10 cellular contexts compared by ENCODE assay signal in genomic region chr10:122163182-122164027, GRCh38.
DNase-seq lines count a peak whose midpoint lies in the region; ATAC-seq and TF ChIP-seq lines count a peak whose summit lies in the region.
"Had no signal": no experiment of that assay in that cellular context is flagged by ENCODE, and none has a peak within 500 bp of the region (broad histone marks: within the 10 kb centered on the region; RNA-seq: fewer than 3 reads in every experiment).

No MANE protein-coding gene starts in this region.

- TF ChIP-seq POLR2A in suprapubic skin (IDR thresholded peaks at IDR 0.05): no peak

- peaks cover 53% of the 10 kb centered on the region for H3K27me3 Mint-ChIP-seq in activated T-helper 17 cell treated with anti-CD3 and anti-CD28 coated beads, Interleukin-2, amount 50 U/mL, for 72 hours

- H3K4me3 Mint-ChIP-seq in activated T-helper 17 cell treated with anti-CD3 and anti-CD28 coated beads, Interleukin-2, amount 50 U/mL, for 72 hours: peak overlapping the region; percentile 14
- H3K4me3 Mint-ChIP-seq: dendritic cell treated with granulocyte-macrophage colony-stimulating factor and Interleukin-4, amounts not matched to agents 40 ng/mL and 50 ng/mL, for 4 days had no signal

- no peaks in the 10 kb centered on the region for H3K9me3 ChIP-seq in suprapubic skin

- no peak overlapping the region for H3K27ac ChIP-seq in suprapubic skin
- H3K27ac ChIP-seq: 22Rv1 had no signal

- H3K4me1 Mint-ChIP-seq in activated T-helper 17 cell treated with anti-CD3 and anti-CD28 coated beads, Interleukin-2, amount 50 U/mL, for 72 hours: no peaks in the 10 kb centered on the region

- peaks cover 15% of the 10 kb centered on the region for H3K36me3 ChIP-seq in suprapubic skin

- H3K4me1 ChIP-seq in suprapubic skin: peaks cover 18% of the 10 kb centered on the region

- H3K4me3 ChIP-seq in suprapubic skin: peak overlapping the region; percentile 50

- H3K27ac Mint-ChIP-seq in activated T-helper 17 cell treated with anti-CD3 and anti-CD28 coated beads, Interleukin-2, amount 50 U/mL, for 72 hours: no peak overlapping the region
- H3K27ac Mint-ChIP-seq: dendritic cell treated with granulocyte-macrophage colony-stimulating factor and Interleukin-4, amounts not matched to agents 40 ng/mL and 50 ng/mL, for 4 days had no signal

- DNase-seq in DMS 273 (lab: John Stamatoyannopoulos, UW; ENCODE audit: unreplicated experiment) (peak; percentile 71), DMS 273 treated with DMSO at 0.1 percent for 48 hours (lab: John Stamatoyannopoulos, UW) (no peak), iPS-NIHi7 (ENCODE audit: extremely low spot score) (peak; percentile 81), suprapubic skin (ENCODE audit: low spot score in 2 of 2) (no peak), GDM1 (lab: John Stamatoyannopoulos, UW) (no peak), globus pallidus (ENCODE audit: low spot score) (no peak)
- DNase-seq in effector CD8-positive, alpha-beta T cell (lab: John Stamatoyannopoulos, UW): no peak

- WGBS in suprapubic skin: 33% methylated on average over 6 of the region's 90 CpGs

- no peak for ATAC-seq in activated T-helper 17 cell treated with anti-CD3 and anti-CD28 coated beads, Interleukin-2, amount 50 U/mL, for 72 hours (replicated peaks)

- TF ChIP-seq CTCF in suprapubic skin (IDR thresholded peaks at IDR 0.05): no peak

- no peaks in the 10 kb centered on the region for H3K36me3 Mint-ChIP-seq in activated T-helper 17 cell treated with anti-CD3 and anti-CD28 coated beads, Interleukin-2, amount 50 U/mL, for 72 hours (ENCODE audit: low read depth)

- TF ChIP-seq EP300 in suprapubic skin (IDR thresholded peaks at IDR 0.05): no peak

- no peaks in the 10 kb centered on the region for H3K9me3 Mint-ChIP-seq in activated T-helper 17 cell treated with anti-CD3 and anti-CD28 coated beads, Interleukin-2, amount 50 U/mL, for 72 hours
- H3K9me3 Mint-ChIP-seq: dendritic cell treated with granulocyte-macrophage colony-stimulating factor and Interleukin-4, amounts not matched to agents 40 ng/mL and 50 ng/mL, for 4 days had no signal

- H3K27me3 ChIP-seq in suprapubic skin: no peaks in the 10 kb centered on the region

Comparison
In these comparisons a context has a peak if more than half of its experiments do, and no peak if none do; other contexts are left out.
1. DNase-seq: peak in DMS 273 (single experiment) and iPS-NIHi7 (single experiment); none in DMS 273 treated with DMSO at 0.1 percent for 48 hours (single experiment), suprapubic skin (0 of 2), effector CD8-positive, alpha-beta T cell (single experiment), GDM1 (single experiment) and globus pallidus (single experiment).